Comparison of ENCODE assay signal across 13 cellular contexts in genomic region chr2:165646321-165646801, GRCh38.
DNase-seq lines count a peak whose midpoint lies in the region; ATAC-seq, FAIRE-seq and TF ChIP-seq lines count a peak whose summit lies in the region.
"Had no signal": no experiment of that assay in that cellular context is flagged by ENCODE, and none has a peak within 500 bp of the region (broad histone marks: within the 10 kb centered on the region; RNA-seq: fewer than 3 reads in every experiment).

No MANE protein-coding gene starts in this region.

- TF ChIP-seq POLR2A in stomach (IDR thresholded peaks at IDR 0.05) (no peak), GM12892 (IDR thresholded peaks at IDR 0.05; ENCODE audit: low read depth, low read length) (no peak)

- no peaks in the 10 kb centered on the region for H3K4me1 Mint-ChIP-seq in Calu3 (ENCODE audit: low read depth, unreplicated experiment)

- ATAC-seq in GM21367 (IDR thresholded peaks at IDR 0.05; ENCODE audit: unreplicated experiment) = no peak

- H3K9me3 Mint-ChIP-seq in Calu3 (ENCODE audit: low read depth, unreplicated experiment) = no peaks in the 10 kb centered on the region

- H3K36me3 Mint-ChIP-seq in Calu3 (ENCODE audit: insufficient read depth, unreplicated experiment) = no peaks in the 10 kb centered on the region

- H3K4me3 ChIP-seq in BE2C (ENCODE audit: low read depth, low read length) = peak overlapping the region; percentile 28; the same call in 1 of the 2 replicates
- H3K4me3 ChIP-seq in foreskin fibroblast (ENCODE audit: low read depth in 1 of 2, low read length in 2 of 2) = no peak overlapping the region
- no peak overlapping the region for H3K4me3 ChIP-seq in stomach
- H3K4me3 ChIP-seq: SJSA1 had no signal

- H3K27me3 Mint-ChIP-seq in Calu3 (ENCODE audit: unreplicated experiment) = no peaks in the 10 kb centered on the region

- H3K36me3 ChIP-seq in BE2C (no peaks in the 10 kb centered on the region), stomach (no peaks in the 10 kb centered on the region)
- H3K36me3 ChIP-seq: SJSA1 had no signal

- BruUV-seq in Calu3 (replicated peaks; lab: Mats Ljungman, UMichigan) = no TSS peak

- WGBS in stomach, 5 donors = 52 to 78% (median 68%) methylated on average over 5 of the region's 5 CpGs

- H3K4me1 ChIP-seq in BE2C = no peaks in the 10 kb centered on the region; the same call in none of the 2 replicates
- H3K4me1 ChIP-seq in stomach = no peaks in the 10 kb centered on the region
- H3K4me1 ChIP-seq: SJSA1 had no signal

- CTCF ChIA-PET in HEK293T (lab: Yijun Ruan, JAX) (no interaction called here), Calu3 (lab: Charles Lee) (no interaction called here)

- no peak overlapping the region for H3K27ac ChIP-seq in stomach
- H3K27ac ChIP-seq: C4-2B, SJSA1 had no signal

- H3K27me3 ChIP-seq in BE2C = no peaks in the 10 kb centered on the region
- H3K27me3 ChIP-seq in stomach = no peaks in the 10 kb centered on the region
- H3K27me3 ChIP-seq: SJSA1 had no signal

- no peak overlapping the region for H3K4me3 Mint-ChIP-seq in Calu3 (ENCODE audit: low read depth, unreplicated experiment)

- TF ChIP-seq EP300 in stomach (IDR thresholded peaks at IDR 0.05) = no peak

- FAIRE-seq in GM12892 (lab: Jason Lieb, UNC) = no peak

- no peak overlapping the region for H3K27ac Mint-ChIP-seq in Calu3 (ENCODE audit: unreplicated experiment)

- H3K9me3 ChIP-seq in BE2C (no peaks in the 10 kb centered on the region), stomach (no peaks in the 10 kb centered on the region)
- H3K9me3 ChIP-seq: SJSA1 had no signal

- intact Hi-C loops in Calu3 (cut with micrococcal nuclease; ENCODE audit: unreplicated experiment) = no loop called here
- intact Hi-C loops in stomach (cut with DNase I; ENCODE audit: low total_unique reads) = no loop called here

- TF ChIP-seq CTCF in BE2C (IDR thresholded peaks at IDR 0.05; ENCODE audit: low read depth, low read length) (no peak), foreskin fibroblast (IDR thresholded peaks at IDR 0.05; ENCODE audit: low read depth, low read length) (no peak), Calu3 (IDR thresholded peaks at IDR 0.05; ENCODE audit: unreplicated experiment) (no peak), stomach (IDR thresholded peaks at IDR 0.05) (no peak)

- DNase-seq in BE2C (peak; percentile 54), HEK293T (ENCODE audit: extremely low spot score) (peak; percentile 35), NCI-H774 (lab: John Stamatoyannopoulos, UW) (peak; percentile 6), foreskin fibroblast (peak; percentile 59 to 89), Calu3 (no peak), stomach (no peak), GM12892 (ENCODE audit: insufficient read length) (no peak)
- DNase-seq: activated T-cell treated with anti-CD3 and anti-CD28 coated beads for 4 hours, amniotic stem cell, occipital lobe had no signal

- POLR2A ChIA-PET in HEK293T (lab: Yijun Ruan, JAX) = no interaction called here

TF ChIP-seq in HEK293T, 16 proteins besides CTCF, POLR2A, EP300 and RAD21:
- TF ChIP-seq FOXK2 (IDR thresholded peaks at IDR 0.05) = no peak
- TF ChIP-seq BHLHE40 (IDR thresholded peaks at IDR 0.05; ENCODE audit: borderline replicate concordance) = no peak
- peak; percentile 74 for TF ChIP-seq PKNOX1 (IDR thresholded peaks at IDR 0.05)
- TF ChIP-seq SUZ12 (IDR thresholded peaks at IDR 0.05) = no peak
TF ChIP-seq in HEK293T: peak in this region for 1.

Comparison
In these comparisons a context has a peak if more than half of its experiments do, and no peak if none do; other contexts are left out.
1. DNase-seq: peak in BE2C (single experiment), HEK293T (single experiment), NCI-H774 (single experiment) and foreskin fibroblast (2 of 2); none in Calu3 (single experiment), stomach (single experiment) and GM12892 (single experiment).